Comparison of ENCODE assay signal across 15 cellular contexts in genomic region chr10:69856601-69857166, GRCh38. TPM values are rescaled to one million over a fixed set of nuclear protein-coding genes. Genes with fewer than 3 reads are reported as not detected.
"Had no signal": no experiment of that assay in that cellular context is flagged by ENCODE, and none has a peak within 500 bp of the region (broad histone marks: within the 10 kb centered on the region; RNA-seq: fewer than 3 reads in every experiment).

No MANE protein-coding gene starts in this region.

- ATAC-seq: activated CD4-positive, alpha-beta T cell treated with anti-CD3 and anti-CD28 coated beads for 36 hours; stimulated activated naive CD8-positive, alpha-beta T cell treated with anti-CD3 and anti-CD28 coated beads, Interleukin-15, Interleukin-2, amounts not matched to agents 100 U/mL and 50 U/mL, for 24 hours had no signal

- H3K27me3 ChIP-seq: tibial nerve, uterus had no signal

- FAIRE-seq: frontal cortex, keratinocyte had no signal

- H3K27ac ChIP-seq: left ventricle myocardium inferior, tibial nerve, uterus had no signal

- H3K4me1 ChIP-seq: tibial nerve, uterus had no signal

- H3K36me3 ChIP-seq: left ventricle myocardium inferior, tibial nerve, uterus had no signal

- H3K9me3 ChIP-seq: left ventricle myocardium inferior, tibial nerve, uterus had no signal

- H3K4me3 ChIP-seq: left ventricle myocardium inferior, tibial nerve, uterus had no signal

- DNase-seq: activated CD4-positive, alpha-beta T cell treated with anti-CD3 and anti-CD28 coated beads for 36 hours; activated CD4-positive, alpha-beta T cell treated with anti-CD3 and anti-CD28 coated beads, Interleukin-2, amount 50 U/mL, for 48 hours; activated T-cell treated with anti-CD3 and anti-CD28 coated beads for 4 hours; dermis blood vessel endothelial cell; left ventricle myocardium inferior; mammary epithelial cell; retina; stimulated activated naive CD8-positive, alpha-beta T cell treated with anti-CD3 and anti-CD28 coated beads, Interleukin-15, Interleukin-2, amounts not matched to agents 100 U/mL and 50 U/mL, for 24 hours; T-helper 1 cell; T1000; uterus had no signal

RNA-seq across cellular contexts. Expression of gene COL13A1, which starts 55.0 kb away (rescaled TPM):
- total RNA-seq: activated CD4-positive, alpha-beta T cell treated with anti-CD3 and anti-CD28 coated beads for 36 hours; activated T-helper 1 cell treated with anti-CD3 and anti-CD28 coated beads, Interleukin-12 subunit alpha, Interleukin-12 subunit beta, Interleukin-2, Interleukin-4 antibody, amounts not matched to agents 30 ng/mL and 10 ng/mL and 1 ng/mL, durations not matched to agents 14 hours and 24 hours and 36 hours had no signal
